Comparison of ENCODE assay signal across 13 cellular contexts in the genomic region with DNA sequence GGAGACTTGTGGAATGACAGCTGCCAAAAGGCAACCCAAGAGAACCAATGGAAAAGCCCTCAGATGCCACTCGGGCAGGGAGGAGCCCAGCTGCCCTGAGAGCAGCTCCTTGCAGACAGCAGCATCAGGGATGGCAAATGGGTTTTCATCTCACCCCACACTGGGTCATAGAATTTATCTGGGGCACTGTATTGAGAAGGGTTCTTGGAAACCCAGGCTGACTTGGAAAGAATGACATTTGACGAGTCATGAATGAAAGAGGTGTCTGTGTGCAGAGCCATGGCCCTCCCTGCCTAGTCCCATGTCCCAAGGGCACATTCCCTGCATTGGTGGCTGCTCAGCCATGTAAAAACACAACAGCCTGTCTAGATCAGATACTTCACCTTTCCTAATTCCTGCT.
DNase-seq lines count a peak whose midpoint lies in the region; ATAC-seq and TF ChIP-seq lines count a peak whose summit lies in the region.
"Had no signal": no experiment of that assay in that cellular context is flagged by ENCODE, and none has a peak within 500 bp of the region (broad histone marks: within the 10 kb centered on the region; RNA-seq: fewer than 3 reads in every experiment).

No MANE protein-coding gene starts in this region.

- ATAC-seq in HG02981 (IDR thresholded peaks at IDR 0.05; ENCODE audit: unreplicated experiment) (no peak), HG03045 (IDR thresholded peaks at IDR 0.05; ENCODE audit: unreplicated experiment) (no peak)

- TF ChIP-seq CTCF in nephron progenitor cell (IDR thresholded peaks at IDR 0.05) = no peak

- H3K4me3 ChIP-seq in CD8-positive, alpha-beta memory T cell (ENCODE audit: low read length) = no peak overlapping the region
- H3K4me3 ChIP-seq: SJSA1, tibial nerve had no signal

- H3K27me3 ChIP-seq in CD8-positive, alpha-beta memory T cell (ENCODE audit: insufficient read depth, low read length, poor library complexity, severe bottlenecking) = no peaks in the 10 kb centered on the region
- H3K27me3 ChIP-seq: SJSA1, tibial nerve had no signal

- POLR2A ChIA-PET in CD8-positive, alpha-beta memory T cell (lab: Charles Lee) = interaction anchor here (1.0 to 2.3 kb wide), 6 partner anchors 10 to 158 kb away, joined by 3 to 20 read pairs (median 6); a partner anchor contains a TSS

- CTCF ChIA-PET in CD8-positive, alpha-beta memory T cell (lab: Charles Lee) = interaction anchor here (0.6 to 3.2 kb wide), 16 partner anchors 10 to 205 kb away, joined by 3 to 37 read pairs (median 4); a partner anchor contains a TSS

- H3K36me3 Mint-ChIP-seq in CD8-positive, alpha-beta memory T cell = peaks cover 17 to 53% (median 20%) of the 10 kb centered on the region in 3 donors
- peaks cover 41% of the 10 kb centered on the region for H3K36me3 Mint-ChIP-seq in activated naive CD8-positive, alpha-beta T cell
- H3K36me3 Mint-ChIP-seq in nephron progenitor cell (ENCODE audit: low read depth) = peaks cover 98% of the 10 kb centered on the region

- DNase-seq in CD8-positive, alpha-beta memory T cell = no peak
- peak; percentile 68 for DNase-seq in RPMI7951 (ENCODE audit: low read depth)
- no peak for DNase-seq in nephron progenitor cell
- no peak for DNase-seq in hippocampal formation (lab: John Stamatoyannopoulos, UW)
- DNase-seq in middle frontal gyrus (ENCODE audit: extremely low spot score, low spot score) = no peak
- DNase-seq: NCI-H1048, NCI-H526 had no signal

- peaks cover 8% of the 10 kb centered on the region for H3K36me3 ChIP-seq in CD8-positive, alpha-beta memory T cell (ENCODE audit: insufficient read depth, low read length)
- H3K36me3 ChIP-seq: SJSA1 had no signal

- H3K9me3 ChIP-seq in CD8-positive, alpha-beta memory T cell (ENCODE audit: low read length) = no peaks in the 10 kb centered on the region
- H3K9me3 ChIP-seq: SJSA1, tibial nerve had no signal

- peaks cover 52% of the 10 kb centered on the region for H3K4me1 ChIP-seq in CD8-positive, alpha-beta memory T cell (ENCODE audit: insufficient read depth, low read length)

- peaks cover 49 to 64% (median 61%) of the 10 kb centered on the region in 3 donors for H3K4me1 Mint-ChIP-seq in CD8-positive, alpha-beta memory T cell
- H3K4me1 Mint-ChIP-seq in activated naive CD8-positive, alpha-beta T cell (ENCODE audit: low read depth) = peaks cover 71% of the 10 kb centered on the region
- peaks cover 45% of the 10 kb centered on the region for H3K4me1 Mint-ChIP-seq in nephron progenitor cell

- H3K9me3 Mint-ChIP-seq in CD8-positive, alpha-beta memory T cell = peaks cover 0 to 8% (median 0%) of the 10 kb centered on the region in 5 donors
- no peaks in the 10 kb centered on the region for H3K9me3 Mint-ChIP-seq in activated naive CD8-positive, alpha-beta T cell (ENCODE audit: low read depth)
- H3K9me3 Mint-ChIP-seq in nephron progenitor cell = peaks cover 25% of the 10 kb centered on the region

- peak overlapping the region in 3 of 7 donors; percentile 3 to 67 (median 34) for H3K4me3 Mint-ChIP-seq in CD8-positive, alpha-beta memory T cell
- peak overlapping the region; percentile 69 for H3K4me3 Mint-ChIP-seq in activated naive CD8-positive, alpha-beta T cell
- H3K4me3 Mint-ChIP-seq in nephron progenitor cell = no peak overlapping the region
- H3K4me3 Mint-ChIP-seq: CD14-positive monocyte had no signal

- no peaks in the 10 kb centered on the region for H3K27me3 Mint-ChIP-seq in CD8-positive, alpha-beta memory T cell
- H3K27me3 Mint-ChIP-seq in activated naive CD8-positive, alpha-beta T cell = no peaks in the 10 kb centered on the region
- peaks cover 6% of the 10 kb centered on the region for H3K27me3 Mint-ChIP-seq in nephron progenitor cell (ENCODE audit: low read depth, poor library complexity)

- H3K27ac ChIP-seq in CD8-positive, alpha-beta memory T cell (ENCODE audit: low read depth, low read length) = peak overlapping the region; percentile 5
- H3K27ac ChIP-seq: SJSA1 had no signal

- H3K27ac Mint-ChIP-seq in CD8-positive, alpha-beta memory T cell = peak overlapping the region; percentile 89 to 99 (median 99)
- peak overlapping the region; percentile 97 for H3K27ac Mint-ChIP-seq in activated naive CD8-positive, alpha-beta T cell
- peak overlapping the region; percentile 34 for H3K27ac Mint-ChIP-seq in nephron progenitor cell

Comparison
In these comparisons a context has a peak if more than half of its experiments do, and no peak if none do; other contexts are left out.
1. H3K27ac Mint-ChIP-seq: peak in every context shown above with its lines; median percentile 99 in CD8-positive, alpha-beta memory T cell; 97 in activated naive CD8-positive, alpha-beta T cell; 34 in nephron progenitor cell.